ENCODE assay signal across 9 cellular contexts in the genomic region with DNA sequence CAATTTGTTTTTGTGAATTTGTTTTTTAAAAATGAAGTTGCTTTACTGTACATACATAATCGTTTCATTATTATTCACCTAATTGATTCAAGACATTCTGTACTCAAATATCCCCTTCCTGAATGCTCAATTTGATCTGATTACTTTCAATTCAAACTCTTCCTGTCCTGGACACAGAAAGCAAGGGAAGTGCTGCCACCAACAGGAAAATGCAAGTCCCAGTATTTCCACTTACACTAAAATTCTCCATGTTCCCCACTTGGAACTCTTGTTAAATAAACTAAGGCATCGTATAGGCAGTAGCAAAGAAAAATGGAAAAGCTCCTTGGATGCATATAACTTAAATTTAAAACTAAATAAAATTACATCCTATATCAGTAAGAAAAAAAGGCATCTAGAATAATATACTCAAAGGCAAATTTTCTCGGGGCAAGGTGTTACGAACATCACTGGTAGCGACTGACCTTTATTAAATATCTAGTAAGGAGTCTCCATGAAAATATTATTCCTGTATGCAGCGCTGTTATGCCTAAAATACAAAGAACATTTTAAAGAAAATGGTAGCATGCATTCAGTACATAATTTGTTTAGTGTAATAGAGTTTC.
DNase-seq lines count a peak whose midpoint lies in the region; ATAC-seq and TF ChIP-seq lines count a peak whose summit lies in the region.
"Had no signal": no experiment of that assay in that cellular context is flagged by ENCODE, and none has a peak within 500 bp of the region (broad histone marks: within the 10 kb centered on the region; RNA-seq: fewer than 3 reads in every experiment).

No MANE protein-coding gene starts in this region.

- peak; percentile 48 for TF ChIP-seq CTCF in astrocyte of the spinal cord (IDR thresholded peaks at IDR 0.05; ENCODE audit: low read depth, low read length)

- H3K27ac Mint-ChIP-seq in activated T-helper 1 cell treated with anti-CD3 and anti-CD28 coated beads, Interleukin-12 subunit alpha, Interleukin-12 subunit beta, Interleukin-2, Interleukin-4 antibody, amounts not matched to agents 30 ng/mL and 10 ng/mL and 1 ng/mL, durations not matched to agents 14 hours and 24 hours and 36 hours, result no peak overlapping the region

- H3K9me3 ChIP-seq in MG63, result no peaks in the 10 kb centered on the region

- H3K4me3 ChIP-seq in MG63 (no peak overlapping the region), astrocyte of the spinal cord (ENCODE audit: low read depth, low read length) (no peak overlapping the region)

- DNase-seq in EH (ENCODE audit: low read depth) (peak; percentile 22), MG63 (peak; percentile 21), astrocyte of the spinal cord (ENCODE audit: low read depth, low spot score) (peak; percentile 35), midbrain (lab: John Stamatoyannopoulos, UW) (peak; percentile 29), AML-193 (lab: John Stamatoyannopoulos, UW) (no peak)
- DNase-seq in stimulated activated CD8-positive, alpha-beta memory T cell treated with anti-CD3 and anti-CD28 coated beads, Interleukin-4, amount 100 ng/mL, for 48 hours, result no peak
- no peak for DNase-seq in activated T-helper 1 cell treated with anti-CD3 and anti-CD28 coated beads, Interleukin-12 subunit alpha, Interleukin-12 subunit beta, Interleukin-2, Interleukin-4 antibody, amounts not matched to agents 30 ng/mL and 10 ng/mL and 1 ng/mL, durations not matched to agents 14 hours and 24 hours and 36 hours (ENCODE audit: low spot score)
- DNase-seq: activated CD4-positive, alpha-beta T cell treated with anti-CD3 and anti-CD28 coated beads, Interleukin-2, amount 50 U/mL, for 1 hour had no signal

- no peaks in the 10 kb centered on the region for H3K36me3 Mint-ChIP-seq in activated T-helper 1 cell treated with anti-CD3 and anti-CD28 coated beads, Interleukin-12 subunit alpha, Interleukin-12 subunit beta, Interleukin-2, Interleukin-4 antibody, amounts not matched to agents 30 ng/mL and 10 ng/mL and 1 ng/mL, durations not matched to agents 14 hours and 24 hours and 36 hours (ENCODE audit: low read depth)

- H3K36me3 ChIP-seq in MG63, result no peaks in the 10 kb centered on the region

- peaks cover 6% of the 10 kb centered on the region for H3K27me3 Mint-ChIP-seq in activated T-helper 1 cell treated with anti-CD3 and anti-CD28 coated beads, Interleukin-12 subunit alpha, Interleukin-12 subunit beta, Interleukin-2, Interleukin-4 antibody, amounts not matched to agents 30 ng/mL and 10 ng/mL and 1 ng/mL, durations not matched to agents 14 hours and 24 hours and 36 hours (ENCODE audit: insufficient read depth)

- intact Hi-C loops in activated T-helper 1 cell treated with anti-CD3 and anti-CD28 coated beads, Interleukin-12 subunit alpha, Interleukin-12 subunit beta, Interleukin-2, Interleukin-4 antibody, amounts not matched to agents 30 ng/mL and 10 ng/mL and 1 ng/mL, durations not matched to agents 14 hours and 24 hours and 36 hours (cut with micrococcal nuclease), result no loop called here

- no peaks in the 10 kb centered on the region for H3K4me1 Mint-ChIP-seq in activated T-helper 1 cell treated with anti-CD3 and anti-CD28 coated beads, Interleukin-12 subunit alpha, Interleukin-12 subunit beta, Interleukin-2, Interleukin-4 antibody, amounts not matched to agents 30 ng/mL and 10 ng/mL and 1 ng/mL, durations not matched to agents 14 hours and 24 hours and 36 hours (ENCODE audit: low read depth)

- no peaks in the 10 kb centered on the region for H3K9me3 Mint-ChIP-seq in activated T-helper 1 cell treated with anti-CD3 and anti-CD28 coated beads, Interleukin-12 subunit alpha, Interleukin-12 subunit beta, Interleukin-2, Interleukin-4 antibody, amounts not matched to agents 30 ng/mL and 10 ng/mL and 1 ng/mL, durations not matched to agents 14 hours and 24 hours and 36 hours

- H3K27me3 ChIP-seq in MG63, result no peaks in the 10 kb centered on the region

- no peak for ATAC-seq in GM19023 (IDR thresholded peaks at IDR 0.05; ENCODE audit: unreplicated experiment)

- H3K4me3 Mint-ChIP-seq in activated T-helper 1 cell treated with anti-CD3 and anti-CD28 coated beads, Interleukin-12 subunit alpha, Interleukin-12 subunit beta, Interleukin-2, Interleukin-4 antibody, amounts not matched to agents 30 ng/mL and 10 ng/mL and 1 ng/mL, durations not matched to agents 14 hours and 24 hours and 36 hours, result no peak overlapping the region

- in situ Hi-C loops in astrocyte of the spinal cord (cut with HindIII; ENCODE audit: low sequenced_read_pairs), result no loop called here

Comparison
In these comparisons a context has a peak if more than half of its experiments do, and no peak if none do; other contexts are left out.
1. DNase-seq: peak in EH (single experiment), MG63 (single experiment), astrocyte of the spinal cord (single experiment) and midbrain (single experiment); none in stimulated activated CD8-positive, alpha-beta memory T cell treated with anti-CD3 and anti-CD28 coated beads, Interleukin-4, amount 100 ng/mL, for 48 hours (single experiment), activated T-helper 1 cell treated with anti-CD3 and anti-CD28 coated beads, Interleukin-12 subunit alpha, Interleukin-12 subunit beta, Interleukin-2, Interleukin-4 antibody, amounts not matched to agents 30 ng/mL and 10 ng/mL and 1 ng/mL, durations not matched to agents 14 hours and 24 hours and 36 hours (single experiment) and AML-193 (0 of 2).